In the genomic region with DNA sequence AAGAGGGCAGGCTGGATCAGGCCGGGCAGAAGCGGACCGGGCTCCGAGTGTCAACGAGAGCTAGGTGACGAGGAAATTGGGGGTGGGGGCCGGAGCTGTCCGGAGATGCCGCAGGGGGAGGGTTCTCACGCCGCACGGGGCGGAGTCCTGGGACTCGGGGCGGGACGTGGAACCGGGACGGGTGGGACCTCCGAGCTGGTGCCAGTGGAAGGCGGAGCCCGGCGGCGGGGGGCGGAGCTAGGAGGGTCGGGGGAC, we compare ENCODE assay signal across 6 cellular contexts. TPM values are rescaled to one million over a fixed set of nuclear protein-coding genes. Genes with fewer than 3 reads are reported as not detected.
A peak's percentile ranks its signal among the peaks of the same experiment; 100 is the strongest.
DNase-seq lines count a peak whose midpoint lies in the region; ATAC-seq lines count a peak whose summit lies in the region.

No MANE protein-coding gene starts in this region.

- H3K27me3 ChIP-seq in SJSA1 (replicated peaks), result no peaks in the 10 kb centered on the region

- H3K4me3 ChIP-seq in SJSA1, result peak overlapping the region; percentile 74
- peak overlapping the region; percentile 96 for H3K4me3 ChIP-seq in iPS-18c (ENCODE audit: insufficient read depth, low read depth, low read length)

- peaks cover 40% of the 10 kb centered on the region for H3K4me1 ChIP-seq in SJSA1 (replicated peaks)

- H3K9me3 ChIP-seq in SJSA1 (replicated peaks) (no peaks in the 10 kb centered on the region), iPS-18c (ENCODE audit: control insufficient read depth, insufficient read depth, low read length) (no peaks in the 10 kb centered on the region)

- no peak for DNase-seq in SJSA1 (ENCODE audit: low read depth in 1 of 2, low spot score in 2 of 2)
- no peak for DNase-seq in NCI-H2107 (lab: John Stamatoyannopoulos, UW)
- no peak for DNase-seq in Ammon's horn (ENCODE audit: low spot score)

- peak overlapping the region; percentile 91 for H3K27ac ChIP-seq in SJSA1

- H3K36me3 ChIP-seq in SJSA1, result peaks cover 62% of the 10 kb centered on the region

- peak; percentile 64 for ATAC-seq in GM19035 (IDR thresholded peaks at IDR 0.05; ENCODE audit: unreplicated experiment)
- ATAC-seq in GM21390 (IDR thresholded peaks at IDR 0.05; ENCODE audit: unreplicated experiment), result no peak

RNA-seq across cellular contexts. Expression of gene FKBP2, which starts 0.2 kb away (rescaled TPM):
- 73.4 and 228 TPM in 2 replicates for total RNA-seq in SJSA1 (2014; rRNA removed; shearing (Covaris generic))

RNA-seq across cellular contexts. Expression of gene PPP1R14B, which starts 5.6 kb away (rescaled TPM):
- total RNA-seq in SJSA1 (2014; rRNA removed; shearing (Covaris generic)), result 467 and 505 TPM in 2 replicates

RNA-seq across cellular contexts. Expression of gene VEGFB, which starts 6.7 kb away (rescaled TPM):
- total RNA-seq in SJSA1 (2014; rRNA removed; shearing (Covaris generic)), result 13.0 and 17.2 TPM in 2 replicates

RNA-seq across cellular contexts. Expression of gene PLCB3, which starts 10.2 kb away (rescaled TPM):
- total RNA-seq in SJSA1 (2014; rRNA removed; shearing (Covaris generic)), result 34.3 and 51.5 TPM in 2 replicates

RNA-seq across cellular contexts. Expression of gene DNAJC4, which starts 10.8 kb away (rescaled TPM):
- 2.7 and 11.9 TPM in 2 replicates for total RNA-seq in SJSA1 (2014; rRNA removed; shearing (Covaris generic))
